In genomic region chr4:72970756-72971155, GRCh38 we compare ENCODE assay signal across 18 cellular contexts.
A peak's percentile ranks its signal among the peaks of the same experiment; 100 is the strongest.
DNase-seq lines count a peak whose midpoint lies in the region; ATAC-seq, FAIRE-seq and TF ChIP-seq lines count a peak whose summit lies in the region.
"Had no signal": no experiment of that assay in that cellular context is flagged by ENCODE, and none has a peak within 500 bp of the region (broad histone marks: within the 10 kb centered on the region; RNA-seq: fewer than 3 reads in every experiment).

No MANE protein-coding gene starts in this region.

- FAIRE-seq in endothelial cell of umbilical vein (lab: Jason Lieb, UNC): peak; percentile 15
- FAIRE-seq: A204.1, GM19239 had no signal

- intact Hi-C loops in PC-3 (cut with micrococcal nuclease) (no loop called here), endothelial cell of umbilical vein (cut with micrococcal nuclease) (loop anchor here (1.0 to 10.0 kb wide), 3 partner anchors 7 to 653 kb away; partner anchors contain the start of gene ADAMTS3), heart left ventricle (cut with DNase I) (no loop called here)

- TF ChIP-seq CTCF in PC-3 (conservative IDR thresholded peaks at IDR 0.05; ENCODE audit: low read depth, low read length): no peak
- no peak for TF ChIP-seq CTCF in endothelial cell of umbilical vein (IDR thresholded peaks at IDR 0.05; ENCODE audit: extremely low read depth in 1 of 2, insufficient read depth in 1 of 2, low read depth in 1 of 2, low read length in 2 of 2)
- TF ChIP-seq CTCF in heart left ventricle (IDR thresholded peaks at IDR 0.05): no peak

- H3K27me3 Mint-ChIP-seq in natural killer cell treated with Interleukin-12 subunit alpha and Interleukin-12 subunit beta and Interleukin-15 and Interleukin-18, amount 100 ng/mL, for 72 hours: peaks cover 0 to 3% of the 10 kb centered on the region in 2 donors
- H3K27me3 Mint-ChIP-seq: CD4-positive, CD25-positive, alpha-beta regulatory T cell had no signal

- no peaks in the 10 kb centered on the region for H3K36me3 Mint-ChIP-seq in natural killer cell treated with Interleukin-12 subunit alpha and Interleukin-12 subunit beta and Interleukin-15 and Interleukin-18, amount 100 ng/mL, for 72 hours
- H3K36me3 Mint-ChIP-seq: CD4-positive, CD25-positive, alpha-beta regulatory T cell had no signal

- H3K27ac Mint-ChIP-seq in natural killer cell treated with Interleukin-12 subunit alpha and Interleukin-12 subunit beta and Interleukin-15 and Interleukin-18, amount 100 ng/mL, for 72 hours: no peak overlapping the region
- H3K27ac Mint-ChIP-seq: CD4-positive, CD25-positive, alpha-beta regulatory T cell had no signal

- H3K4me3 ChIP-seq in ACC112 (ENCODE audit: low read depth, low read length) (peak overlapping the region; percentile 5; the same call in 1 of the 2 replicates), PC-3 (ENCODE audit: low read length) (0 out of 2 replicates have a peak overlapping the region, but pooled peaks have one; percentile 1), endothelial cell of umbilical vein (replicated peaks in 1 of 3; ENCODE audit: insufficient read depth in 1 of 3, low read depth in 1 of 3, low read length in 3 of 3) (no peak overlapping the region), heart left ventricle (no peak overlapping the region)
- H3K4me3 ChIP-seq: Peyer's patch had no signal

- H3F3A ChIP-seq in PC-3 (ENCODE audit: low read length, unreplicated experiment): peaks cover 4% of the 10 kb centered on the region

- H3K4me3 Mint-ChIP-seq in natural killer cell treated with Interleukin-12 subunit alpha and Interleukin-12 subunit beta and Interleukin-15 and Interleukin-18, amount 100 ng/mL, for 72 hours: no peak overlapping the region
- H3K4me3 Mint-ChIP-seq: CD4-positive, CD25-positive, alpha-beta regulatory T cell had no signal

- no peaks in the 10 kb centered on the region for H3K9me2 ChIP-seq in PC-3 (replicated peaks; ENCODE audit: low read length)

- no peaks in the 10 kb centered on the region for H3K9me3 ChIP-seq in PC-3 (ENCODE audit: low read length)
- H3K9me3 ChIP-seq in endothelial cell of umbilical vein (replicated peaks; ENCODE audit: control insufficient read depth, insufficient read depth, low read length): no peaks in the 10 kb centered on the region
- peaks cover 0 to 5% (median 0%) of the 10 kb centered on the region in 12 donors for H3K9me3 ChIP-seq in heart left ventricle
- H3K9me3 ChIP-seq: Peyer's patch had no signal

- dilution Hi-C loops in endothelial cell of umbilical vein (cut with MboI; ENCODE audit: extremely low pct_ligation_motif_present, low sequenced_read_pairs): no loop called here

- H3K36me3 ChIP-seq in ACC112 (ENCODE audit: insufficient read depth, low read length): peaks cover 3% of the 10 kb centered on the region; the same call in 1 of the 2 replicates
- no peaks in the 10 kb centered on the region for H3K36me3 ChIP-seq in PC-3 (ENCODE audit: low read depth, low read length)
- H3K36me3 ChIP-seq in endothelial cell of umbilical vein (ENCODE audit: control insufficient read depth in 2 of 2, extremely low read depth in 1 of 2, insufficient read depth in 2 of 2, low read length in 2 of 2): no peaks in the 10 kb centered on the region
- H3K36me3 ChIP-seq in heart left ventricle: no peaks in the 10 kb centered on the region
- H3K36me3 ChIP-seq: Peyer's patch had no signal

- no peaks in the 10 kb centered on the region for H4K20me1 ChIP-seq in PC-3 (ENCODE audit: low read length)
- H4K20me1 ChIP-seq in endothelial cell of umbilical vein (replicated peaks; ENCODE audit: control insufficient read depth, extremely low read depth, insufficient read depth, low read length): no peaks in the 10 kb centered on the region

- no peaks in the 10 kb centered on the region for H3K27me3 ChIP-seq in ACC112 (ENCODE audit: insufficient read depth, low read length)
- H3K27me3 ChIP-seq in PC-3 (ENCODE audit: low read length): no peaks in the 10 kb centered on the region
- H3K27me3 ChIP-seq in endothelial cell of umbilical vein (ENCODE audit: control insufficient read depth in 2 of 2, insufficient read depth in 2 of 2, low read length in 2 of 2): no peaks in the 10 kb centered on the region
- H3K27me3 ChIP-seq in heart left ventricle: no peaks in the 10 kb centered on the region
- H3K27me3 ChIP-seq: Peyer's patch had no signal

- no peak for DNase-seq in PC-3
- DNase-seq in endothelial cell of umbilical vein (ENCODE audit: low read depth, low spot score): no peak
- peak; percentile 19 for DNase-seq in renal cortical epithelial cell (ENCODE audit: low read depth)
- no peak for DNase-seq in NCI-H1092 treated with DMSO at 0.1 percent for 48 hours (lab: John Stamatoyannopoulos, UW)
- DNase-seq in NCI-H187 (lab: John Stamatoyannopoulos, UW): no peak
- DNase-seq in natural killer cell treated with Interleukin-12 subunit alpha and Interleukin-12 subunit beta and Interleukin-15 and Interleukin-18, amount 100 ng/mL, for 72 hours (ENCODE audit: low spot score): no peak
- no peak for DNase-seq in heart left ventricle
- DNase-seq: AML-193; CD4-positive, CD25-positive, alpha-beta regulatory T cell; KBM-7; NCI-H1048; NCI-H82; Peyer's patch; SIG-M5 had no signal

- POLR2A ChIA-PET in PC-3 (lab: Charles Lee; ENCODE audit: unreplicated experiment) (no interaction called here), endothelial cell of umbilical vein (lab: Charles Lee) (no interaction called here)

- H2AFZ ChIP-seq in ACC112 (ENCODE audit: low read length, unreplicated experiment) (peak overlapping the region; percentile 58), PC-3 (ENCODE audit: low read length) (peak overlapping the region; percentile 56; the same call in 1 of the 2 replicates), endothelial cell of umbilical vein (ENCODE audit: low read depth, low read length) (peak overlapping the region; percentile 71)

- ATAC-seq in PC-3 (no peak), heart left ventricle (no peak)
- no peak for ATAC-seq in natural killer cell treated with Interleukin-12 subunit alpha and Interleukin-12 subunit beta and Interleukin-15 and Interleukin-18, amount 100 ng/mL, for 72 hours

- H3K9me3 Mint-ChIP-seq in natural killer cell treated with Interleukin-12 subunit alpha and Interleukin-12 subunit beta and Interleukin-15 and Interleukin-18, amount 100 ng/mL, for 72 hours: no peaks in the 10 kb centered on the region
- H3K9me3 Mint-ChIP-seq: CD4-positive, CD25-positive, alpha-beta regulatory T cell had no signal

- 91 to 94% (median 93%) methylated on average over 2 of the region's 2 CpGs for WGBS in heart left ventricle, 4 donors

- no peaks in the 10 kb centered on the region for H3K79me2 ChIP-seq in ACC112 (ENCODE audit: control insufficient read depth, insufficient read depth, low read length, unreplicated experiment)
- no peaks in the 10 kb centered on the region for H3K79me2 ChIP-seq in PC-3 (ENCODE audit: low read length)
- no peaks in the 10 kb centered on the region for H3K79me2 ChIP-seq in endothelial cell of umbilical vein (ENCODE audit: control insufficient read depth, insufficient read depth, low read length)

- H3K4me2 ChIP-seq in PC-3 (ENCODE audit: low read length) (peak overlapping the region; percentile 52; the same call in 1 of the 2 replicates), endothelial cell of umbilical vein (ENCODE audit: insufficient read depth, low read length) (no peak overlapping the region)

- peak overlapping the region; percentile 7; the same call in 1 of the 2 replicates for H3K9ac ChIP-seq in PC-3 (ENCODE audit: low read length)
- H3K9ac ChIP-seq in endothelial cell of umbilical vein (replicated peaks; ENCODE audit: extremely low read depth, insufficient read depth, low read length): no peak overlapping the region

- no peaks in the 10 kb centered on the region for H3K9me1 ChIP-seq in endothelial cell of umbilical vein (replicated peaks; ENCODE audit: control insufficient read depth, extremely low read depth, insufficient read depth, low read length)

- H3K27ac ChIP-seq in ACC112 (ENCODE audit: low read depth, low read length) (peak overlapping the region; percentile 79), PC-3 (ENCODE audit: low read length) (peak overlapping the region; percentile 69), endothelial cell of umbilical vein (ENCODE audit: insufficient read depth, low read depth, low read length) (peak overlapping the region; percentile 57), heart left ventricle (no peak overlapping the region)
- H3K27ac ChIP-seq: HL-60, Peyer's patch had no signal

- H3K4me1 ChIP-seq in ACC112 (ENCODE audit: control insufficient read depth, insufficient read depth, low read length, unreplicated experiment) (peaks cover 45% of the 10 kb centered on the region), PC-3 (ENCODE audit: insufficient read depth, low read length) (peaks cover 26% of the 10 kb centered on the region), endothelial cell of umbilical vein (ENCODE audit: control insufficient read depth, extremely low read depth, insufficient read depth, low read length) (peaks cover 41% of the 10 kb centered on the region), heart left ventricle (peaks cover 0 to 26% (median 0%) of the 10 kb centered on the region in 12 donors)
- H3K4me1 ChIP-seq: Peyer's patch had no signal

- no peaks in the 10 kb centered on the region for H3K4me1 Mint-ChIP-seq in natural killer cell treated with Interleukin-12 subunit alpha and Interleukin-12 subunit beta and Interleukin-15 and Interleukin-18, amount 100 ng/mL, for 72 hours (ENCODE audit: low read depth in 2 of 2)
- H3K4me1 Mint-ChIP-seq: CD4-positive, CD25-positive, alpha-beta regulatory T cell had no signal

- CTCF ChIA-PET in PC-3 (lab: Charles Lee): no interaction called here
- CTCF ChIA-PET in endothelial cell of umbilical vein (lab: Charles Lee): no interaction called here

- TF ChIP-seq POLR2A in endothelial cell of umbilical vein (IDR thresholded peaks at IDR 0.05; ENCODE audit: low read depth, low read length): no peak
- no peak for TF ChIP-seq POLR2A in heart left ventricle (IDR thresholded peaks at IDR 0.05)

- BruUV-seq in PC-3 (replicated peaks; lab: Mats Ljungman, UMichigan) (no TSS peak), endothelial cell of umbilical vein (replicated peaks; lab: Mats Ljungman, UMichigan) (no TSS peak)

TF ChIP-seq in endothelial cell of umbilical vein, 7 proteins besides CTCF, POLR2A, EP300 and RAD21:
- no peak for TF ChIP-seq GATA2 (IDR thresholded peaks at IDR 0.05; ENCODE audit: insufficient read depth, insufficient read length, low read depth, low read length)
- TF ChIP-seq FOS (IDR thresholded peaks at IDR 0.05; ENCODE audit: borderline replicate concordance, insufficient read depth, low read length): no peak
- TF ChIP-seq POLR2AphosphoS5 (IDR thresholded peaks at IDR 0.05; ENCODE audit: insufficient read depth, low read depth, low read length): no peak
- TF ChIP-seq JUN (IDR thresholded peaks at IDR 0.05; ENCODE audit: borderline replicate concordance, insufficient read depth, insufficient read length, low read depth): no peak

Comparison
In these comparisons a context has a peak if more than half of its experiments do, and no peak if none do; other contexts are left out.
1. H3K27ac ChIP-seq: peak in ACC112 (single experiment), PC-3 (single experiment) and endothelial cell of umbilical vein (single experiment); none in heart left ventricle (0 of 12).
2. H3K4me3 ChIP-seq: peak in ACC112 (single experiment) and PC-3 (single experiment); none in endothelial cell of umbilical vein (0 of 3) and heart left ventricle (0 of 12).
3. Peak in every context shown above with its lines, with median percentiles within 50 percentile points of each other: H2AFZ ChIP-seq.